ENCODE assay signal across 21 cellular contexts in the genomic region with DNA sequence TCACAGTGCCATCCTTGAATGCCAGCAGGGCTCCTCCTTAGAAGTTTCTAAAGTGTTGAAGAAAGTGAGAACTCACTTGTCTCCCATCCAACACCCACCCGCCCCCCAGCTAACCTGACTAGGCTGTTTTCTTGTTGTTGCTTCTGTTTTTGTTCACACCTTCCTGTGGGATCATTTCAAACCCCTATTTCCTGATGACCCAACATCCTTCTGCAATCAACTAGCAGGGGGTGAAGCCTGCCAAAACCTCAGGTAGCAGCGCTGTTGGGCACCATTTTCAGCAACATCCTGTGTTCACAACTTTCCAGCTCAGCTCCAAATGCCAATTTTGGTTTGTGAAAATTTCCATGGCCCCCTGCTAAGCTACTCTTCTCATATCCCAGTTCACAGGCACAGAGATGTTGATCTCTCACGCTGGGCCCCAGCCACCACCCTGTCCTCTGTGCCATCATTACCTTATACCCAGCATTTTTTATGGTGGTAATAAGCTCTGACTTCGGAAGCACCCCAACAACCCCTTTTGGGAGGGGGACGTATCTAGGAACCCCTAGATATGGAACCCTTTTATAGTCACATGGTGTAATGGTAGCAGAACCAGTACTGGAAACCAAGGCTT.
"Had no signal": no experiment of that assay in that cellular context is flagged by ENCODE, and none has a peak within 500 bp of the region (broad histone marks: within the 10 kb centered on the region; RNA-seq: fewer than 3 reads in every experiment).

No MANE protein-coding gene starts in this region.

- H3K4me3 ChIP-seq: dorsolateral prefrontal cortex, lung, ovary, right atrium auricular region, sigmoid colon, skin epidermis, thoracic aorta, transverse colon had no signal

- H3K9me3 ChIP-seq: ovary, right atrium auricular region, sigmoid colon, thoracic aorta, transverse colon had no signal

- H3K4me3 Mint-ChIP-seq: neural crest cell; stimulated activated naive B cell treated with anti-CD40 and anti-IgM and Interleukin-4, amounts not matched to agents 10 μg/mL and 1 μg/mL and 100 μg/mL, for 72 hours; stimulated activated naive CD8-positive, alpha-beta T cell treated with anti-CD3 and anti-CD28 coated beads, Interleukin-15, amount 100 ng/mL, for 72 hours had no signal

- H3K9me3 Mint-ChIP-seq: stimulated activated naive CD8-positive, alpha-beta T cell treated with anti-CD3 and anti-CD28 coated beads, Interleukin-15, amount 100 ng/mL, for 72 hours had no signal

- ATAC-seq: esophagus mucosa; left colon; left ventricle myocardium superior; naive thymus-derived CD4-positive, alpha-beta T cell; stimulated activated naive B cell treated with anti-CD40 and anti-IgM and Interleukin-4, amounts not matched to agents 10 μg/mL and 1 μg/mL and 100 μg/mL, for 72 hours; stimulated activated naive CD8-positive, alpha-beta T cell treated with anti-CD3 and anti-CD28 coated beads, Interleukin-15, amount 100 ng/mL, for 72 hours had no signal

- H3K27me3 ChIP-seq: ovary, right atrium auricular region, sigmoid colon, transverse colon had no signal

- H3K36me3 ChIP-seq: ovary, right atrium auricular region, sigmoid colon, thoracic aorta, transverse colon had no signal

- H3K36me3 Mint-ChIP-seq: stimulated activated naive B cell treated with anti-CD40 and anti-IgM and Interleukin-4, amounts not matched to agents 10 μg/mL and 1 μg/mL and 100 μg/mL, for 72 hours had no signal

- H3K27ac ChIP-seq: dorsolateral prefrontal cortex, ovary, right atrium auricular region, sigmoid colon, skin epidermis, thoracic aorta, transverse colon had no signal

- DNase-seq: cortex of kidney; dorsolateral prefrontal cortex; effector CD8-positive, alpha-beta T cell; left colon; left ventricle myocardium superior; mesendoderm; naive thymus-derived CD4-positive, alpha-beta T cell; nucleus accumbens; ovary; sigmoid colon; stimulated activated CD4-positive, alpha-beta T cell treated with anti-CD3 and anti-CD28 coated beads, Interleukin-2, amount 100 ng/mL, for 24 hours; stimulated activated CD4-positive, alpha-beta T cell treated with anti-CD3 and anti-CD28 coated beads, Interleukin-4, amount 100 ng/mL, for 4 hours; stimulated activated naive B cell treated with anti-CD40 and anti-IgM and Interleukin-4, amounts not matched to agents 10 μg/mL and 1 μg/mL and 100 μg/mL, for 72 hours; stimulated activated naive CD8-positive, alpha-beta T cell treated with anti-CD3 and anti-CD28 coated beads, Interleukin-15, amount 100 ng/mL, for 72 hours; transverse colon had no signal

- H3K27ac Mint-ChIP-seq: stimulated activated naive B cell treated with anti-CD40 and anti-IgM and Interleukin-4, amounts not matched to agents 10 μg/mL and 1 μg/mL and 100 μg/mL, for 72 hours; stimulated activated naive CD8-positive, alpha-beta T cell treated with anti-CD3 and anti-CD28 coated beads, Interleukin-15, amount 100 ng/mL, for 72 hours had no signal

- H3K4me1 ChIP-seq: transverse colon had no signal

- H3K4me1 Mint-ChIP-seq: stimulated activated naive B cell treated with anti-CD40 and anti-IgM and Interleukin-4, amounts not matched to agents 10 μg/mL and 1 μg/mL and 100 μg/mL, for 72 hours had no signal
